In the genomic region with DNA sequence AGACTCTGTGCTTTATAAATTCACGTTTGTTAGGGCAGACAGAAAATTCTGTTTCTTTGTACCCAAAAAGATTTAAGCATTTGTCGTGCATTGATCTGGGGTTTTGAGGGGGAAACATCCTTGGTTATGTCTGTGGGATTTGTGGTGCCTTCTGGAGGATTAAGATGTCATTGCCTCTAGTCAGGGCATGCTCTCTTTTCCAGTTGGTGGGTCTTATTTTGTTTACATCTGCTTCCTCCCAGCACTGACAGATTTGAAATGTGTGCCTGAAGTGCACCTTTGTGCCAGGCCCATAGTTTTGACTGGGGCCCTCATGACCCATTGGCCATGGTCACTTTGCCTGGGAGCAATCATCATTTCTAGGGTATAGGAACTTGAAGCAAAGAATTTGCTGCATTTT, we compare ENCODE assay signal across 15 cellular contexts.
DNase-seq lines count a peak whose midpoint lies in the region; ATAC-seq and TF ChIP-seq lines count a peak whose summit lies in the region.
"Had no signal": no experiment of that assay in that cellular context is flagged by ENCODE, and none has a peak within 500 bp of the region (broad histone marks: within the 10 kb centered on the region; RNA-seq: fewer than 3 reads in every experiment).

No MANE protein-coding gene starts in this region.

- no peak overlapping the region for H3K4me3 ChIP-seq in esophagus squamous epithelium
- H3K4me3 ChIP-seq: BLaER1 treated with 17β-estradiol and CSF1 and Interleukin-3, amounts not matched to agents 10 nM and 100 nM had no signal

- peaks cover 6% of the 10 kb centered on the region for H3K36me3 Mint-ChIP-seq in progenitor cell of endocrine pancreas (ENCODE audit: insufficient read depth)

- peak overlapping the region; percentile 29 for H3K27ac Mint-ChIP-seq in progenitor cell of endocrine pancreas
- H3K27ac Mint-ChIP-seq: CD4-positive, alpha-beta T cell had no signal

- no peaks in the 10 kb centered on the region for H3K36me3 ChIP-seq in esophagus squamous epithelium

- TF ChIP-seq POLR2A in esophagus squamous epithelium (IDR thresholded peaks at IDR 0.05): no peak

- H3K4me1 Mint-ChIP-seq in progenitor cell of endocrine pancreas (ENCODE audit: low read depth): peaks cover 15% of the 10 kb centered on the region

- H3K27ac ChIP-seq in esophagus squamous epithelium: peak overlapping the region in 3 of 4 donors; percentile 15 to 48 (median 24)

- TF ChIP-seq CTCF in esophagus squamous epithelium (IDR thresholded peaks at IDR 0.05): no peak
- TF ChIP-seq CTCF in progenitor cell of endocrine pancreas (IDR thresholded peaks at IDR 0.05; ENCODE audit: unreplicated experiment): no peak

- H3K4me1 ChIP-seq in esophagus squamous epithelium: peaks cover 5 to 58% (median 15%) of the 10 kb centered on the region in 3 donors

- no peaks in the 10 kb centered on the region for H3K9me3 ChIP-seq in esophagus squamous epithelium
- H3K9me3 ChIP-seq: BLaER1 treated with 17β-estradiol and CSF1 and Interleukin-3, amounts not matched to agents 10 nM and 100 nM had no signal

- no peak for ATAC-seq in HG03520 (IDR thresholded peaks at IDR 0.05; ENCODE audit: unreplicated experiment)
- ATAC-seq: HepG2 had no signal

- WGBS in esophagus squamous epithelium, 2 donors: 35 to 73% methylated on average over 2 of the region's 2 CpGs

- H3K27me3 Mint-ChIP-seq in progenitor cell of endocrine pancreas: no peaks in the 10 kb centered on the region
- H3K27me3 Mint-ChIP-seq: CD4-positive, alpha-beta T cell had no signal

- intact Hi-C loops in esophagus squamous epithelium (cut with DNase I): no loop called here

- peaks cover 2% of the 10 kb centered on the region for H3K9me3 Mint-ChIP-seq in progenitor cell of endocrine pancreas (ENCODE audit: low read depth)
- H3K9me3 Mint-ChIP-seq: CD4-positive, alpha-beta T cell; H9 had no signal

- no peaks in the 10 kb centered on the region for H3K27me3 ChIP-seq in esophagus squamous epithelium
- H3K27me3 ChIP-seq: BLaER1 treated with 17β-estradiol and CSF1 and Interleukin-3, amounts not matched to agents 10 nM and 100 nM had no signal

- DNase-seq in NCI-H82 (lab: John Stamatoyannopoulos, UW): peak; percentile 33
- DNase-seq in NCI-H82 treated with DMSO at 0.1 percent for 48 hours (lab: John Stamatoyannopoulos, UW; ENCODE audit: unreplicated experiment): no peak
- DNase-seq in esophagus squamous epithelium (lab: John Stamatoyannopoulos, UW): no peak
- no peak for DNase-seq in progenitor cell of endocrine pancreas (ENCODE audit: low spot score, unreplicated experiment)
- DNase-seq in stimulated activated CD4-positive, alpha-beta T cell treated with anti-CD3 and anti-CD28 coated beads, Interleukin-4, amount 100 ng/mL, for 4 hours: no peak
- no peak for DNase-seq in AG08396 (ENCODE audit: low spot score)
- DNase-seq: 8988T; CD4-positive, alpha-beta T cell; DMS79 treated with DMSO at 0.1 percent for 48 hours; GF-D8; GOT3; H9 had no signal

- no peak overlapping the region for H3K4me3 Mint-ChIP-seq in progenitor cell of endocrine pancreas (ENCODE audit: low read depth)
- H3K4me3 Mint-ChIP-seq: CD4-positive, alpha-beta T cell; H9 had no signal
